ENCODE assay signal across 1 cellular context in the genomic region with DNA sequence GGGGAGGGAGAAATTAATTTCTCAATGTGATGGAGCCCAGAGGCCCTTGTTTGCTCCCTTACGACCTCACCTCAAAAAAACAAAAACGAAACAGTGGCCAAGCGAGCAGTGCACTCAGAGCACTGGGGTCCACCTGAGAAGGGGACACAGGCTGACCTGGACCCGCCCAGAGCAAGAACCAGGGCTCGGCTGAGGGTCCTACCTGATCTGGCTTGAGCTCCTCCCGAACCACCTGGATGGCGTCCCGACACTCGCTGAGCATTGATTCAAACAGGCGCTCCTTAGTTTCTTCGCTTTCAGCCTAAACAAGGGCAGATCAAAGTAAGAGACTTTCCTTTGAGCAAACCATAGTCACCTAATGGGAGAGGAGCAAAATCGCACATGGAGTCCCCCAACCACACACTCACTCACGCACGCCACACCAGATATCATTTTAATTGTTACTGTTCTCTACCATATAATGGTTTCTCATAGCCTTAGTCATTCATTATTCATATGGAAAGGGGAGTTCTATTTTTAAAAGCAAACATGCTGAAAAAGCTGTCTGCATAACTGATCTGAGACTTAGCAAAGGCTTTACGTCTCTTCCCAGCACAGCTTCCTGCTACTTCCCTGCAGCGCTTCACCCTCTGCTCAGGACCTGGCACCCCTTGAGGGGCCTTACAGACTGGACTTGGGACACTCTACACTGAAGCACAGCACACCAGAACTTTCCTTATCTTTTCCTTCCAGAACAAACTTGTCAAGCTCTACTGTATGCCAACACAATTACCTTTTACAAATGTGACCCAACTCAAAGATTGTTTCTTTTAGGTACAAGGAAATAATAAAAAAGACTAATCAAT.
TF ChIP-seq lines count a peak whose summit lies in the region.

No MANE protein-coding gene starts in this region.

TF ChIP-seq in GM12878, 131 proteins besides CTCF, POLR2A, EP300 and RAD21:
- TF ChIP-seq SMC3 (IDR thresholded peaks at IDR 0.05; ENCODE audit: borderline replicate concordance, low read length) = no peak
- peak; percentile 67 for TF ChIP-seq BCL3 (IDR thresholded peaks at IDR 0.05; ENCODE audit: borderline replicate concordance, insufficient read depth, low read depth, low read length, poor library complexity, severe bottlenecking)
- TF ChIP-seq MYC (IDR thresholded peaks at IDR 0.05; ENCODE audit: insufficient read depth, insufficient read length, insufficient replicate concordance, low read length, severe bottlenecking) = no peak
- no peak for TF ChIP-seq ATF3 (IDR thresholded peaks at IDR 0.05; ENCODE audit: borderline replicate concordance, extremely low read depth, low read depth, low read length)
- no peak for TF ChIP-seq ESRRA (IDR thresholded peaks at IDR 0.05; ENCODE audit: low read length)
- no peak for TF ChIP-seq JUND (IDR thresholded peaks at IDR 0.05; ENCODE audit: low read depth, low read length)
TF ChIP-seq in GM12878: peak in this region for 1.
